Comparison of ENCODE assay signal across 9 cellular contexts in the genomic region with DNA sequence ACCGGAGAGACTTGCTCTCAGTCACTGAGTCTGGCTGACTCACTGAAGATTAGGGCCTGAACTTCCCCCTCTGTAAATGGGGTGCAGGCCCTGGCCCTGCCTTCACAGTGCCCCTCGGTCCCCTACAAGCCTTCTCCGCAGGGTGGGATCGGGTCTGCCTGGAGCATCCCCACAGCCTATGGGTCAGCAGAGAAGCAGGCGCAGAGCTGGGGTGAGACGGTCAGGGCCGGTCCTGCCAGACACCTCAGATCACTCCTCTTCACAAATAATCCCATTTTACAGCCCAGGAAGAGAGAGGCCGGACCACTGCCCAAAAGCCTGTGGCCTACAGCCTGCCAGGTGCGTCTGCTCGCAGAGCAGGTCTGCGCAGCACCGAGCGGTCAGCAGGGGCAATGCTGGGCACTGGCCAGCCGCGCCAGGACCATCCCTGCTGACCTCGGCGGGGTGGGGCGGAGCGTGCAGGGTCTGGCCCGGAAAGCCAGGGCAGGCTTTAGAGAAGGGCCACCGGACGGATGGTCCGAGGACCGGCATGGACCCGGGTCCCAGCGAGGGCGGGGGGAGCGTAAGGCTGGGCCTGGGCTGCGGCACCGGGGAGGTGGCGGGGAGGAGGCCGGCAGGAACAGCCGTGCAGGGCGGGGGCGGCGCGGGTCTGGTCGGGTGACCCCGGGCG. TPM values are rescaled to one million over a fixed set of nuclear protein-coding genes. Genes with fewer than 3 reads are reported as not detected.
DNase-seq lines count a peak whose midpoint lies in the region; ATAC-seq and TF ChIP-seq lines count a peak whose summit lies in the region.
"Had no signal": no experiment of that assay in that cellular context is flagged by ENCODE, and none has a peak within 500 bp of the region (broad histone marks: within the 10 kb centered on the region; RNA-seq: fewer than 3 reads in every experiment).

No MANE protein-coding gene starts in this region.

- no peaks in the 10 kb centered on the region for H3K79me2 ChIP-seq in smooth muscle cell (ENCODE audit: low read depth)

- H3K36me3 Mint-ChIP-seq in HFFc6 (ENCODE audit: low read depth), result no peaks in the 10 kb centered on the region
- no peaks in the 10 kb centered on the region for H3K36me3 Mint-ChIP-seq in activated naive CD8-positive, alpha-beta T cell treated with anti-CD3 and anti-CD28 coated beads, Interleukin-2, amount 10 ng/mL, durations not matched to agents 7 days and 5 days

- no peaks in the 10 kb centered on the region for H3K9me3 ChIP-seq in iPS DF 6.9 (ENCODE audit: control insufficient read depth, insufficient read depth, low read length)
- no peaks in the 10 kb centered on the region for H3K9me3 ChIP-seq in smooth muscle cell (replicated peaks; ENCODE audit: low read depth)
- H3K9me3 ChIP-seq: mucosa of descending colon had no signal

- ATAC-seq in activated naive CD8-positive, alpha-beta T cell treated with anti-CD3 and anti-CD28 coated beads, Interleukin-2, amount 10 ng/mL, durations not matched to agents 7 days and 5 days (ENCODE audit: low read depth), result no peak
- ATAC-seq in GM18907 (IDR thresholded peaks at IDR 0.05; ENCODE audit: unreplicated experiment) (no peak), GM18873 (IDR thresholded peaks at IDR 0.05; ENCODE audit: low FRiP score, unreplicated experiment) (no peak)
- ATAC-seq: mucosa of descending colon had no signal

- peak overlapping the region; percentile 87 for H2AFZ ChIP-seq in smooth muscle cell (ENCODE audit: low read depth)

- peaks cover 7% of the 10 kb centered on the region for H4K20me1 ChIP-seq in smooth muscle cell (ENCODE audit: low read depth)

- H3K27ac ChIP-seq in iPS DF 6.9 (ENCODE audit: low read length) (no peak overlapping the region), smooth muscle cell (ENCODE audit: low read depth) (no peak overlapping the region), RWPE1 (no peak overlapping the region)

- peak overlapping the region; percentile 91 for H3K4me2 ChIP-seq in smooth muscle cell

- WGBS in iPS DF 6.9 (ENCODE audit: insufficient coverage, insufficient read length), result no CpG with 5 or more reads among the region's 40 CpGs
- WGBS in smooth muscle cell (ENCODE audit: low lambda C conversion rate), result 46% methylated on average over 29 of the region's 40 CpGs

- TF ChIP-seq CTCF in HFFc6 (IDR thresholded peaks at IDR 0.05), result no peak
- no peak for TF ChIP-seq CTCF in smooth muscle cell (IDR thresholded peaks at IDR 0.05; ENCODE audit: borderline replicate concordance, insufficient read depth, poor library complexity, severe bottlenecking)
- no peak for TF ChIP-seq CTCF in RWPE1 (conservative IDR thresholded peaks at IDR 0.05; ENCODE audit: low read depth)

- no peak for DNase-seq in HFFc6
- no peak for DNase-seq in activated naive CD8-positive, alpha-beta T cell treated with anti-CD3 and anti-CD28 coated beads, Interleukin-2, amount 10 ng/mL, durations not matched to agents 7 days and 5 days
- DNase-seq in iPS DF 6.9 (ENCODE audit: low read depth, low spot score), result no peak
- DNase-seq in smooth muscle cell (lab: John Stamatoyannopoulos, UW; ENCODE audit: unreplicated experiment), result no peak
- no peak for DNase-seq in RWPE1 (ENCODE audit: low spot score)
- no peak for DNase-seq in H4 (ENCODE audit: low spot score)

- H3K4me1 Mint-ChIP-seq in HFFc6 (ENCODE audit: low read depth), result no peaks in the 10 kb centered on the region
- peaks cover 2% of the 10 kb centered on the region for H3K4me1 Mint-ChIP-seq in activated naive CD8-positive, alpha-beta T cell treated with anti-CD3 and anti-CD28 coated beads, Interleukin-2, amount 10 ng/mL, durations not matched to agents 7 days and 5 days

- no peak overlapping the region for H3K27ac Mint-ChIP-seq in HFFc6
- no peak overlapping the region for H3K27ac Mint-ChIP-seq in activated naive CD8-positive, alpha-beta T cell treated with anti-CD3 and anti-CD28 coated beads, Interleukin-2, amount 10 ng/mL, durations not matched to agents 7 days and 5 days

- no peaks in the 10 kb centered on the region; the same call in 1 of the 2 replicates for H3K36me3 ChIP-seq in iPS DF 6.9 (ENCODE audit: control insufficient read depth, insufficient read depth, low read length)
- H3K36me3 ChIP-seq in smooth muscle cell (ENCODE audit: low read depth), result no peaks in the 10 kb centered on the region

- H3K4me3 ChIP-seq in iPS DF 6.9 (ENCODE audit: low read length), result peak overlapping the region; percentile 11; the same call in 1 of the 2 replicates
- H3K4me3 ChIP-seq in smooth muscle cell, result peak overlapping the region; percentile 82
- H3K4me3 ChIP-seq: mucosa of descending colon had no signal

- peaks cover 20% of the 10 kb centered on the region for H3K27me3 Mint-ChIP-seq in HFFc6 (ENCODE audit: insufficient read depth)
- peaks cover 27% of the 10 kb centered on the region for H3K27me3 Mint-ChIP-seq in activated naive CD8-positive, alpha-beta T cell treated with anti-CD3 and anti-CD28 coated beads, Interleukin-2, amount 10 ng/mL, durations not matched to agents 7 days and 5 days

- POLR2A ChIA-PET in activated naive CD8-positive, alpha-beta T cell treated with anti-CD3 and anti-CD28 coated beads, Interleukin-2, amount 10 ng/mL, durations not matched to agents 7 days and 5 days (lab: Charles Lee), result no interaction called here
- POLR2A ChIA-PET in RWPE1 (lab: Yijun Ruan, JAX; ENCODE audit: low non-redundant PET), result no interaction called here

- H3K27me3 ChIP-seq in iPS DF 6.9 (ENCODE audit: control insufficient read depth, insufficient read depth, low read length), result peaks cover 9% of the 10 kb centered on the region; the same call in 1 of the 2 replicates
- no peaks in the 10 kb centered on the region for H3K27me3 ChIP-seq in smooth muscle cell (ENCODE audit: low read depth)

- CTCF ChIA-PET in RWPE1 (lab: Yijun Ruan, JAX), result no interaction called here

- H3K9me3 Mint-ChIP-seq in HFFc6, result no peaks in the 10 kb centered on the region
- no peaks in the 10 kb centered on the region for H3K9me3 Mint-ChIP-seq in activated naive CD8-positive, alpha-beta T cell treated with anti-CD3 and anti-CD28 coated beads, Interleukin-2, amount 10 ng/mL, durations not matched to agents 7 days and 5 days

- peak overlapping the region; percentile 67 for H3K4me3 Mint-ChIP-seq in HFFc6
- H3K4me3 Mint-ChIP-seq in activated naive CD8-positive, alpha-beta T cell treated with anti-CD3 and anti-CD28 coated beads, Interleukin-2, amount 10 ng/mL, durations not matched to agents 7 days and 5 days, result peak overlapping the region; percentile 54

- H3K9ac ChIP-seq in smooth muscle cell (ENCODE audit: low read depth), result no peak overlapping the region

- H3K4me1 ChIP-seq in iPS DF 6.9 (ENCODE audit: control insufficient read depth, insufficient read depth, low read length) (peaks cover 9% of the 10 kb centered on the region), smooth muscle cell (ENCODE audit: low read depth) (peaks cover 12% of the 10 kb centered on the region)

- peaks cover 4% of the 10 kb centered on the region for H3F3A ChIP-seq in smooth muscle cell (ENCODE audit: low read depth)

RNA-seq across cellular contexts. Expression of a gene that starts 0.5 kb away (rescaled TPM):
- 10 to 100 TPM in 2 of 6 experiments, 1 to 10 TPM in 4; 4.9 to 13.7 (median 6.5) TPM for total RNA-seq in HFFc6 (2021; fragmentation: NEBNext Ultra II Directional; extraction: Animal tissue kit (Norgen Biotek cat#: 25700))
- total RNA-seq in activated naive CD8-positive, alpha-beta T cell treated with anti-CD3 and anti-CD28 coated beads, Interleukin-2, amount 10 ng/mL, durations not matched to agents 7 days and 5 days, result not detected
- total RNA-seq in smooth muscle cell, result 19.9 and 26.6 TPM in 2 replicates
- polyA plus RNA-seq in smooth muscle cell, result 41.5 and 64.1 TPM in 2 replicates
- total RNA-seq in H4 (2014; rRNA removed; shearing (Covaris generic)), result 10.9 and 15.8 TPM in 2 replicates

RNA-seq across cellular contexts. Expression of a gene that starts 9.6 kb away (rescaled TPM):
- total RNA-seq in HFFc6 (2021; fragmentation: NEBNext Ultra II Directional; extraction: Animal tissue kit (Norgen Biotek cat#: 25700)), result 1 to 10 TPM in 1 of 6 experiments, under 1 TPM in 2, not detected in 3; 0.27 to 1.1 (median 0.41) TPM
- total RNA-seq in activated naive CD8-positive, alpha-beta T cell treated with anti-CD3 and anti-CD28 coated beads, Interleukin-2, amount 10 ng/mL, durations not matched to agents 7 days and 5 days, result not detected
- total RNA-seq in smooth muscle cell, result 0.94 and 3.0 TPM in 2 replicates
- polyA plus RNA-seq in smooth muscle cell, result 6.7 and 9.7 TPM in 2 replicates
- 0.06 and 1.3 TPM in 2 replicates for total RNA-seq in H4 (2014; rRNA removed; shearing (Covaris generic))

RNA-seq across cellular contexts. Expression of a gene that starts 46.8 kb away (rescaled TPM):
- total RNA-seq in HFFc6 (2021; fragmentation: NEBNext Ultra II Directional; extraction: Animal tissue kit (Norgen Biotek cat#: 25700)), result 1 to 10 TPM in 1 of 6 experiments, under 1 TPM in 4, not detected in 1; 0.14 to 1.1 (median 0.73) TPM
- total RNA-seq in activated naive CD8-positive, alpha-beta T cell treated with anti-CD3 and anti-CD28 coated beads, Interleukin-2, amount 10 ng/mL, durations not matched to agents 7 days and 5 days, result under 1 TPM; 0.37 to 0.47 TPM
- total RNA-seq in smooth muscle cell, result not detected in 2 replicates
- not detected in 2 replicates for polyA plus RNA-seq in smooth muscle cell
- not detected in 2 replicates for total RNA-seq in H4 (2014; rRNA removed; shearing (Covaris generic))
